ENCODE assay signal across 14 cellular contexts in the genomic region with DNA sequence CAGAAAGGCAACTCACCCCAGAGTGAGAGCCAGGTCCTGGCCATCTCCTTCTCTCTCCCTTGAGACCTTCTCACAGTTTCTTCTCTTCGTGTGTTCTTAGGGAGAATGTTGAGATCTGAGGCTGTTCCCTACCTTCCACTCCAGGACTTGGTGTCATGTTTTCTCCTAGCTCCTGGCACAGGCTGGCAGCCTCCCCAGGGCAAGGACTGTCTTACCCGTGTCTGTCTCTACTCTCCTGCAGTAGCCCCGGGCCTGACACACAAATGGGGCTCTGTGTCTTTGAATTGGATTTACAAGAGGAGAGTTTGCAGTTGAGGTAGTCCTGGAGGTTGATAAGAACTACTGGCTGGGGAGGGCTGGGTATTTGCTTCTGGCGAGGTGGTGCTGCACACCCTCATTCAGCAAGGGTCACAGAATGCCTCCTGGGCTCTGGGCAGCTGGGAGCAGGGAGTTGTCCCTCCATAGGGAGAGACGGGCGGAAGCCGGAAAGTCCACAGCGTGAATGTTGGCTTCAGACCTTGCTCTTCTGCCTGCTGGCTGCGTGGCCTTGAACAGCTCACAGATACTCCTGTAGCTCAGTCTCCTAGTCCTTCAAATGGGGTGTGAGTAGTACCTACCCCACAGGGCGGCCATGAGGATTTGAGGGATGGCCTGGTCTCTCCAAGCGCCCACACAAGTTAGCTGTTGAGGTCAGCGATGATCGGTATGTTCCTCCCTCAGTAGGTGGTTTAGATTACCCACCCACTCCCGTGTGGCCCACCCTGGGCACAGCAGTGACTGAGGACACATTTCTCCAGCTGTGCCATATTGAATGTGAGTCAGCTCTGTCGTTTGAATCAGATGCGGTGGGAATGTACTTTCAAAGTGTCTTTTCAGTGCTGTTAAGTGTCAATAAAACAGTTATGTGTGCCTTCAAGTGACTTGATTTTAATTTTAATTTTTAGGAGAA. TPM values are rescaled to one million over a fixed set of nuclear protein-coding genes. Genes with fewer than 3 reads are reported as not detected.
DNase-seq lines count a peak whose midpoint lies in the region; ATAC-seq lines count a peak whose summit lies in the region.
"Had no signal": no experiment of that assay in that cellular context is flagged by ENCODE, and none has a peak within 500 bp of the region (broad histone marks: within the 10 kb centered on the region; RNA-seq: fewer than 3 reads in every experiment).

No MANE protein-coding gene starts in this region.

- H3K4me1 ChIP-seq in adipocyte (ENCODE audit: control insufficient read depth, insufficient read depth, low read length) (peaks cover 32% of the 10 kb centered on the region), aorta (ENCODE audit: control insufficient read depth in 1 of 2, insufficient read depth in 2 of 2, low read length in 2 of 2) (no peaks in the 10 kb centered on the region)

- H3K4me3 ChIP-seq in adipocyte (ENCODE audit: low read length) (no peak overlapping the region), aorta (ENCODE audit: low read length in 2 of 2) (no peak overlapping the region)
- H3K4me3 ChIP-seq: esophagus muscularis mucosa, PC-9 had no signal

- no peaks in the 10 kb centered on the region for H3K36me3 Mint-ChIP-seq in naive B cell

- intact Hi-C loops in left cardiac atrium (cut with DNase I), result loop anchor here in 1 of 2 donors (10.0 kb wide), 1 partner anchor 125 kb away; no protein-coding TSS in a partner anchor
- intact Hi-C loops in Right ventricle myocardium inferior (cut with DNase I), result loop anchor here (10.0 kb wide), 1 partner anchor 125 kb away; no protein-coding TSS in a partner anchor
- intact Hi-C loops in aorta (cut with DNase I), result no loop called here

- H3K36me3 ChIP-seq in adipocyte (ENCODE audit: control insufficient read depth, insufficient read depth, low read length, severe bottlenecking), result peaks cover 16% of the 10 kb centered on the region
- H3K36me3 ChIP-seq in aorta (ENCODE audit: control insufficient read depth in 1 of 2, insufficient read depth in 2 of 2, low read length in 1 of 2), result no peaks in the 10 kb centered on the region

- no peaks in the 10 kb centered on the region for H3K9me3 Mint-ChIP-seq in naive B cell

- no peak overlapping the region for H3K4me3 Mint-ChIP-seq in naive B cell

- peaks cover 36 to 60% (median 58%) of the 10 kb centered on the region in 3 donors for H3K4me1 Mint-ChIP-seq in naive B cell

- WGBS in aorta, 2 donors, result 76 to 80% methylated on average over 16 of the region's 16 CpGs

- H3K27me3 ChIP-seq in adipocyte (replicated peaks; ENCODE audit: control insufficient read depth, insufficient read depth, low read length) (no peaks in the 10 kb centered on the region), aorta (ENCODE audit: control insufficient read depth in 1 of 2, insufficient read depth in 2 of 2, low read length in 1 of 2) (no peaks in the 10 kb centered on the region)
- H3K27me3 ChIP-seq: esophagus muscularis mucosa had no signal

- no peak overlapping the region for H3K27ac ChIP-seq in aorta (ENCODE audit: low read depth in 1 of 2, low read length in 2 of 2)
- H3K27ac ChIP-seq: esophagus muscularis mucosa, PC-9 had no signal

- H3K9me3 ChIP-seq in adipocyte (ENCODE audit: control insufficient read depth, low read length), result no peaks in the 10 kb centered on the region
- H3K9me3 ChIP-seq in aorta (ENCODE audit: control insufficient read depth, low read length), result no peaks in the 10 kb centered on the region
- H3K9me3 ChIP-seq: esophagus muscularis mucosa had no signal

- H3K27ac Mint-ChIP-seq in naive B cell, result peak overlapping the region in 5 of 6 donors; percentile 43 to 88 (median 70)

- DNase-seq in left cardiac atrium (no peak), Right ventricle myocardium inferior (ENCODE audit: missing footprints) (no peak), adipocyte (ENCODE audit: low read depth) (no peak), naive B cell (no peak), aorta (peak in 1 of 2 donors; percentile 68), AG08395 (ENCODE audit: low spot score) (no peak), NCI-H510A (lab: John Stamatoyannopoulos, UW) (no peak)
- DNase-seq: activated naive CD4-positive, alpha-beta T cell treated with Interleukin-2 at 50 U/mL for 16 hours; NCI-H345; PC-9; stimulated activated CD4-positive, alpha-beta T cell treated with anti-CD3 and anti-CD28 coated beads, Interleukin-1b, Interleukin-23, amount 100 ng/mL, for 48 hours; T-helper 2 cell had no signal

- H3K27me3 Mint-ChIP-seq in naive B cell, result no peaks in the 10 kb centered on the region

- H3K9ac ChIP-seq in adipocyte (ENCODE audit: low read length), result peak overlapping the region; percentile 35

- peak; percentile 19 to 20 for ATAC-seq in left cardiac atrium
- ATAC-seq in Right ventricle myocardium inferior, result no peak
- no peak for ATAC-seq in naive B cell (ENCODE audit: low read depth in 2 of 2)
- peak; percentile 11 for ATAC-seq in aorta (ENCODE audit: low FRiP score)
- no peak for ATAC-seq in HG03280 (IDR thresholded peaks at IDR 0.05; ENCODE audit: unreplicated experiment)

RNA-seq across cellular contexts. Expression of gene EP400, which starts 10.2 kb away (rescaled TPM):
- 10 to 100 TPM; 15.7 to 21.1 TPM for total RNA-seq in left cardiac atrium
- 13.9 TPM for total RNA-seq in Right ventricle myocardium inferior
- 10 to 100 TPM in 1 of 6 donors, 1 to 10 TPM in 5; 5.8 to 11.7 (median 6.4) TPM for polyA plus RNA-seq in naive B cell (ENCODE audit: low read depth in 6 of 6)
- 10 to 100 TPM; 39.9 to 52.9 TPM for total RNA-seq in aorta
- 10 to 100 TPM in 1 of 2 donors, 1 to 10 TPM in 1; 2.8 to 16.2 TPM for polyA plus RNA-seq in aorta

RNA-seq across cellular contexts. Expression of gene PUS1, which starts 30.8 kb away (rescaled TPM):
- total RNA-seq in left cardiac atrium (10 to 100 TPM in 1 of 2 donors, 1 to 10 TPM in 1; 7.7 to 19.2 TPM), Right ventricle myocardium inferior (9.4 TPM), aorta (10 to 100 TPM; 17.7 to 20.0 TPM)
- polyA plus RNA-seq in naive B cell (ENCODE audit: low read depth in 6 of 6) (10 to 100 TPM in 5 of 6 donors, 1 to 10 TPM in 1; 9.7 to 43.2 (median 22.5) TPM), aorta (10 to 100 TPM in 1 of 2 donors, 1 to 10 TPM in 1; 6.5 to 20.2 TPM)

Comparison
In these comparisons a context has a peak if more than half of its experiments do, and no peak if none do; other contexts are left out.
1. ATAC-seq: peak in left cardiac atrium (2 of 2) and aorta (single experiment); none in Right ventricle myocardium inferior (single experiment), naive B cell (0 of 2) and HG03280 (single experiment).